13 cellular contexts compared by ENCODE assay signal in the genomic region with DNA sequence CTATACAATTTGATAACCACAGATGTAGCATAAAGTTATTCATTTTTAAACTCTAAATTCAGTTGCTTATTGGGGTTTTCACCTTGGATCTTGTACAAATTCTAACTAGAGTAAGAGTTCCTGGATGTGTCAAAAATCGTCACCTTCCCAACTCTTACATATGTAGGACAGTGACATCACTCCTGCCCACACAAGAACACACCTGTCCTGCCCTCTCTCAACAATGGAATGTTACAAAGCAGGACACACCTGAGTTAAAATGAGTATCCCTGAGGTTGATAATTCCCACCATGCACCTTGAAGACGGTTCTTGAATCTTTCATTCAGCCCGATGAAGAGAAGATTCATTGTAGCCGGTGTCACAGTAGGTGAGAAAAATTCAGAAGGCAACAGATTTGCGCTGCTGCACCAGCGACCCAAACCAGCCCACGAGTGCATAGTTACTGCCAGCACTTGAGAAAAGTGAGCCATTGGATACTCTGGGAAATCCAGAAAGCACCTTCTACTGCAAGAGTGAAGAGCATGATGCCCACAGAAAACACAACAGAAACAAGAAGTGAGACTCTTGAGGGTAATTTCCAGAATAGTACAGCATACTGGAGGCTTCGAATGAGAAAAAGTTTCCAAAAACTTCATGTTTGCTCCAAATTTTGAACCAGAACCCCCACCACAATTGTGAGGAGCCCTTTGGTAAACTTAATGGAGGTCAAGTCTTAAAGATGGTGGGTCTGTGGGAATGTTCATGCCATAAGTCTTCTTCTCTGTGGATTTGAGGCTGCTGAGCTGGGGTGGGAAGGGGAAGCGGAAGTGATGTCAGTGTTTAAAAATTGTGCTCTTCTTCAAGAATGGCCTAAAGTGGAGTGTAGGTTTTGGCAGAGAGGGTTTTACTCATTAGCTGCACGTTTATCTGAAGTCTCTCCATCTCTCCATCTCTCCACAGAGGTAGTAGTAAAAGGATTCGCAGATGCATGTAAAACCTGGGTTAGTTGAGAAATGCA. TPM values are rescaled to one million over a fixed set of nuclear protein-coding genes. Genes with fewer than 3 reads are reported as not detected.
DNase-seq lines count a peak whose midpoint lies in the region; ATAC-seq lines count a peak whose summit lies in the region.
"Had no signal": no experiment of that assay in that cellular context is flagged by ENCODE, and none has a peak within 500 bp of the region (broad histone marks: within the 10 kb centered on the region; RNA-seq: fewer than 3 reads in every experiment).

No MANE protein-coding gene starts in this region.

- DNase-seq in EL (no peak), Right ventricle myocardium inferior (ENCODE audit: missing footprints) (no peak)
- no peak for DNase-seq in central memory CD4-positive, alpha-beta T cell
- DNase-seq in stimulated activated CD4-positive, alpha-beta T cell treated with anti-CD3 and anti-CD28 coated beads, Interleukin-4, amount 100 ng/mL, for 4 hours: no peak
- DNase-seq: activated CD4-positive, alpha-beta T cell treated with anti-CD3 and anti-CD28 coated beads for 1 hour; GF-D8; NCI-H82; SK-N-SH; stimulated activated naive CD4-positive, alpha-beta T cell had no signal

- ATAC-seq in GM18868 (IDR thresholded peaks at IDR 0.05; ENCODE audit: unreplicated experiment): peak; percentile 98
- ATAC-seq in GM21528 (IDR thresholded peaks at IDR 0.05; ENCODE audit: low FRiP score, unreplicated experiment): peak; percentile 90
- peak; percentile 91 for ATAC-seq in HG03095 (IDR thresholded peaks at IDR 0.05; ENCODE audit: unreplicated experiment)
- peak; percentile 93 for ATAC-seq in esophagus mucosa
- ATAC-seq in Right ventricle myocardium inferior: no peak

- intact Hi-C loops in Right ventricle myocardium inferior (cut with DNase I): no loop called here

RNA-seq across cellular contexts. Expression of a gene that starts 34.7 kb away (rescaled TPM):
- total RNA-seq in esophagus mucosa (16.3 TPM), Right ventricle myocardium inferior (69.1 TPM)
